In the genomic region with DNA sequence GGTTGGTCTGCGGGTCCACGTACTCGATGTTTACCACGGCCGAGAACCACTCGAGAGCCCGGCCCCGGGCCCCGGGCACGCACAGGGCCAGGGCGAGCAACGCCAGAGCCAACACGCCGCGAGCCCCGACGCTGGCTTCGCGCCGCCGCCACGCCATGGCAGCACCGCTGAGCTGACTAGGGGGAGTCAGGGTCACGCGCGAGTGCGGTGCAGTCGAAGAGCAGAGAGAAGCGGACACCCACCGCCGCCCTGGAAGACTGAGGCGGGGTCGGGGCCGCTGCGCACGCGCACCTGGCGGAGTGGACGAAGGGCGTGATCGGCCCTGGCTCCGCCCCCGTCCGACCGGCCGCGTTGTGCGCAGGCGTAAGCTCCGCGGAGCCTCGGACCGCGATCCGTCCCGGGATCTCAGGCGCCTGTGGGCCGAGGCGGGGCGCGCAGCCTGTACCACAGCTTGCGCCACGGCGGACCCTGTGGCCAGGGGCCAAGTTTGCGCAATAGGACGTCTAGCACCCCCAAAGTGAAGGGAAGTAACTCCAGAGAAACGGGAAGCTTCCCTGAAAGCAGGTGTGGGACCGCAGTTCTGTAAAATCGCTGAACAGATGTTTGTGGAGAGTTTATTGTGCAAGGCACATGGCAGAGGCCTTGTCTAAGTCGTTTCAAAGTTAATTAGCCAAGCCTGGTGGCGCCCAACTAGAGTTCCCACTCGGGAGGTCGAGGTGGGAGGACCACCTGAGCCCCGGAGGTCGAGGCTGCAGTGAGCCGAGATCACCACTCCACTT, we compare ENCODE assay signal across 8 cellular contexts. TPM values are rescaled to one million over a fixed set of nuclear protein-coding genes. Genes with fewer than 3 reads are reported as not detected.
A peak's percentile ranks its signal among the peaks of the same experiment; 100 is the strongest.
DNase-seq lines count a peak whose midpoint lies in the region; ATAC-seq and TF ChIP-seq lines count a peak whose summit lies in the region.

A gene with protein sequence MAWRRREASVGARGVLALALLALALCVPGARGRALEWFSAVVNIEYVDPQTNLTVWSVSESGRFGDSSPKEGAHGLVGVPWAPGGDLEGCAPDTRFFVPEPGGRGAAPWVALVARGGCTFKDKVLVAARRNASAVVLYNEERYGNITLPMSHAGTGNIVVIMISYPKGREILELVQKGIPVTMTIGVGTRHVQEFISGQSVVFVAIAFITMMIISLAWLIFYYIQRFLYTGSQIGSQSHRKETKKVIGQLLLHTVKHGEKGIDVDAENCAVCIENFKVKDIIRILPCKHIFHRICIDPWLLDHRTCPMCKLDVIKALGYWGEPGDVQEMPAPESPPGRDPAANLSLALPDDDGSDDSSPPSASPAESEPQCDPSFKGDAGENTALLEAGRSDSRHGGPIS (minus strand): TSS at position 270 of the 779 bp plus-strand sequence. CDS start 113 bp downstream, at position 157.

- CTCF ChIA-PET in BJ (lab: Yijun Ruan, JAX) = interaction anchor here (1.2 kb wide), 1 partner anchor 10 kb away, joined by 3 read pairs; no protein-coding TSS in a partner anchor

- H3K27ac ChIP-seq in cingulate gyrus (ENCODE audit: low read depth, low read length) = peak within 1 kb of the TSS; percentile 90

- peak within 1 kb of the TSS; percentile 92 for H3K4me3 ChIP-seq in BJ (ENCODE audit: low read depth, low read length)

- ATAC-seq in HG03457 (IDR thresholded peaks at IDR 0.05; ENCODE audit: unreplicated experiment) = peak; percentile 45

- no peak for TF ChIP-seq CTCF in BJ (IDR thresholded peaks at IDR 0.05; ENCODE audit: insufficient read depth, low read depth, low read length)

- no peak for DNase-seq in BJ (ENCODE audit: low read depth)
- DNase-seq in GM19240 (ENCODE audit: insufficient read length, low spot score) = peak; percentile 79
- DNase-seq in NCI-H524 treated with DMSO at 0.1 percent for 48 hours (lab: John Stamatoyannopoulos, UW) = peak; percentile 44
- peak; percentile 90 to 91 for DNase-seq in activated CD4-positive, alpha-beta T cell treated with anti-CD3 and anti-CD28 coated beads for 4 hours
- peak; percentile 97 for DNase-seq in left kidney (ENCODE audit: low read depth, low spot score)
- DNase-seq in stimulated activated CD4-positive, alpha-beta T cell treated with anti-CD3 and anti-CD28 coated beads, Interleukin-2, amount 100 ng/mL, for 24 hours = peak; percentile 92 to 94

- H3K36me3 ChIP-seq in BJ (ENCODE audit: control insufficient read depth, insufficient read depth, low read length) = no peaks in the 10 kb centered on the region; the same call in 1 of the 2 replicates

- POLR2A ChIA-PET in BJ (lab: Charles Lee) = interaction anchor here (0.6 to 1.0 kb wide), 2 partner anchors 12 to 450 kb away, joined by 3 to 4 read pairs; no protein-coding TSS in a partner anchor

- H3K27me3 ChIP-seq in BJ (ENCODE audit: control insufficient read depth, insufficient read depth, low read length) = no peaks in the 10 kb centered on the region

RNA-seq across cellular contexts. Expression of the gene that starts here (rescaled TPM):
- 20.8 and 24.3 TPM in 2 replicates for polyA plus RNA-seq in BJ (2011; rRNA removed)
- polyA minus RNA-seq in BJ (2011; rRNA and poly(A)+ RNA removed) = 10.6 and 11.2 TPM in 2 replicates
